9 cellular contexts compared by ENCODE assay signal in genomic region chr22:41524283-41524682, GRCh38. TPM values are rescaled to one million over a fixed set of nuclear protein-coding genes. Genes with fewer than 3 reads are reported as not detected.
DNase-seq lines count a peak whose midpoint lies in the region; ATAC-seq and TF ChIP-seq lines count a peak whose summit lies in the region.
"Had no signal": no experiment of that assay in that cellular context is flagged by ENCODE, and none has a peak within 500 bp of the region (broad histone marks: within the 10 kb centered on the region; RNA-seq: fewer than 3 reads in every experiment).

No MANE protein-coding gene starts in this region.

- H3K9me3 ChIP-seq in NT2/D1 (ENCODE audit: insufficient read depth, low read length) = no peaks in the 10 kb centered on the region
- no peaks in the 10 kb centered on the region for H3K9me3 ChIP-seq in endodermal cell (ENCODE audit: control insufficient read depth, low read length)

- H3K27me3 Mint-ChIP-seq in endodermal cell (ENCODE audit: insufficient read depth) (no peaks in the 10 kb centered on the region), nephron progenitor cell (ENCODE audit: low read depth, poor library complexity) (no peaks in the 10 kb centered on the region)

- H3K9ac ChIP-seq in NT2/D1 (ENCODE audit: insufficient read length, low read depth) (peak overlapping the region; percentile 8), endodermal cell (ENCODE audit: extremely low read depth, low read length, poor library complexity, severe bottlenecking) (no peak overlapping the region)

- no peaks in the 10 kb centered on the region for H3K79me2 ChIP-seq in ACC112 (ENCODE audit: control insufficient read depth, insufficient read depth, low read length, unreplicated experiment)

- H3K36me3 ChIP-seq in ACC112 (ENCODE audit: insufficient read depth, low read length) (no peaks in the 10 kb centered on the region), NT2/D1 (ENCODE audit: insufficient read depth, insufficient read length, low read length) (peaks cover 83% of the 10 kb centered on the region), endodermal cell (ENCODE audit: control insufficient read depth, insufficient read depth, low read length) (peaks cover 58% of the 10 kb centered on the region)

- H2AFZ ChIP-seq in ACC112 (ENCODE audit: low read length, unreplicated experiment) = no peak overlapping the region

- no peaks in the 10 kb centered on the region for H3K9me3 Mint-ChIP-seq in endodermal cell
- no peaks in the 10 kb centered on the region for H3K9me3 Mint-ChIP-seq in nephron progenitor cell

- H3K27ac ChIP-seq in ACC112 (ENCODE audit: low read depth, low read length) (0 out of 2 replicates have a peak overlapping the region, but pooled peaks have one; percentile 37), endodermal cell (ENCODE audit: low read depth, low read length) (no peak overlapping the region)

- DNase-seq in NT2/D1 (ENCODE audit: low read depth, low spot score) = no peak
- DNase-seq in endodermal cell = no peak
- DNase-seq in nephron progenitor cell = no peak
- no peak for DNase-seq in DMS79 treated with DMSO at 0.1 percent for 48 hours (lab: John Stamatoyannopoulos, UW)
- DNase-seq in NCI-H146 (lab: John Stamatoyannopoulos, UW) = no peak
- DNase-seq in LoVo (ENCODE audit: low spot score) = no peak

- no peak for ATAC-seq in HG02852 (IDR thresholded peaks at IDR 0.05; ENCODE audit: unreplicated experiment)
- ATAC-seq: esophagus mucosa had no signal

- H3K27me3 ChIP-seq in ACC112 (ENCODE audit: insufficient read depth, low read length) = no peaks in the 10 kb centered on the region
- H3K27me3 ChIP-seq in NT2/D1 (ENCODE audit: insufficient read depth, insufficient read length) = no peaks in the 10 kb centered on the region
- no peaks in the 10 kb centered on the region for H3K27me3 ChIP-seq in endodermal cell (ENCODE audit: control insufficient read depth, insufficient read depth, low read length, poor library complexity, severe bottlenecking)

- 92 to 95% methylated on average over 10 to 12 of the region's 12 CpGs for WGBS in endodermal cell (ENCODE audit: insufficient coverage in 1 of 2, insufficient read length in 1 of 2), 2 experiments

- H3K27ac Mint-ChIP-seq in endodermal cell = peak overlapping the region; percentile 77
- peak overlapping the region; percentile 80 for H3K27ac Mint-ChIP-seq in nephron progenitor cell

- H3K4me1 Mint-ChIP-seq in endodermal cell (peaks cover 2% of the 10 kb centered on the region), nephron progenitor cell (no peaks in the 10 kb centered on the region)

- TF ChIP-seq CTCF in endodermal cell (conservative IDR thresholded peaks at IDR 0.05) (no peak), nephron progenitor cell (IDR thresholded peaks at IDR 0.05) (no peak)

- peaks cover 45% of the 10 kb centered on the region for H3K36me3 Mint-ChIP-seq in endodermal cell (ENCODE audit: low read depth)
- H3K36me3 Mint-ChIP-seq in nephron progenitor cell (ENCODE audit: low read depth) = peaks cover 9% of the 10 kb centered on the region

- H3K4me3 ChIP-seq in ACC112 (ENCODE audit: low read depth, low read length) (no peak overlapping the region), NT2/D1 (ENCODE audit: insufficient read length, low read depth) (no peak overlapping the region), endodermal cell (ENCODE audit: low read length) (no peak overlapping the region)

- H3K4me3 Mint-ChIP-seq in endodermal cell (no peak overlapping the region), nephron progenitor cell (no peak overlapping the region)

- H3K4me1 ChIP-seq in ACC112 (ENCODE audit: control insufficient read depth, insufficient read depth, low read length, unreplicated experiment) = peaks cover 2% of the 10 kb centered on the region
- H3K4me1 ChIP-seq in NT2/D1 (ENCODE audit: insufficient read depth, insufficient read length) = peaks cover 6% of the 10 kb centered on the region
- H3K4me1 ChIP-seq in endodermal cell (ENCODE audit: control insufficient read depth, insufficient read depth, low read length) = no peaks in the 10 kb centered on the region

RNA-seq across cellular contexts. Expression of gene POLR3H, which starts 20.0 kb away (rescaled TPM):
- 10 to 100 TPM; 30.1 to 32.6 TPM for total RNA-seq in endodermal cell
- polyA plus RNA-seq in endodermal cell (2013, experiment 1 of 2) = 19.1 TPM
- 20.1 TPM for polyA plus RNA-seq in endodermal cell (2013, experiment 2 of 2)

RNA-seq across cellular contexts. Expression of gene CSDC2, which starts 36.5 kb away (rescaled TPM):
- total RNA-seq in endodermal cell = under 1 TPM; 0.27 to 0.90 TPM
- polyA plus RNA-seq in endodermal cell (2013, experiment 1 of 2) = 4.9 TPM
- polyA plus RNA-seq in endodermal cell (2013, experiment 2 of 2) = 4.2 TPM

RNA-seq across cellular contexts. Expression of gene ACO2, which starts 55.4 kb away (rescaled TPM):
- 10 to 100 TPM; 69.0 to 82.3 TPM for total RNA-seq in endodermal cell
- 63.0 TPM for polyA plus RNA-seq in endodermal cell (2013, experiment 1 of 2)
- 59.0 TPM for polyA plus RNA-seq in endodermal cell (2013, experiment 2 of 2)

RNA-seq across cellular contexts. Expression of gene PHF5A, which starts 55.8 kb away (rescaled TPM):
- total RNA-seq in endodermal cell = 10 to 100 TPM; 71.0 to 80.8 TPM
- 75.1 TPM for polyA plus RNA-seq in endodermal cell (2013, experiment 1 of 2)
- polyA plus RNA-seq in endodermal cell (2013, experiment 2 of 2) = 69.4 TPM
